In the genomic region with DNA sequence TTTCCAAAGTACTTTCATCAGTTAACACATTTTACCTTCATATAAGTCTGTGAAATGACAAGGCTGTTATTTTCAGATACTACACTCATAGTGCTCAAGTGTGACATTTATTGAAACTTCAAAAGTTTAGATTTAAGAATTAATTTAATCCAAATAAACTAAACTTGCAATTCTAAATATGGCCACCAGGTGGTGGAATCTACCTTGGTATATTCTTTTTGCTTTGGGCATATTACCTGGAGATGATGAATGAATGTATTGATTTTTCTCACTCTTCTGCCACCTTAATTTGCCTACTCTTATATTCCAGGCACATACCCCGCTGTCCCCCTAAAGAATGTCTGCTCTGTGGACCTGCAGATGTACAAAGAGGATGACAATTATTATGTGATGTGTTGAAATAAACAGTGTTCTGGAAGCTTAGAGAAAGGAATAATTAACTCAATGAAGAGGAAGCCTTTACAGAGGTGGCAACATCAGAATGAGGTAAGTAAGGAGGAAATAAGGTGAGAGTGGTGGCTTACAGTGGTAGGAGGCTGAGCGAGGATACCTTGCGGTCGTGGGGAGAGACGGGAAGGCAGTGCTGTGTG, we compare ENCODE assay signal across 9 cellular contexts.
A peak's percentile ranks its signal among the peaks of the same experiment; 100 is the strongest.
DNase-seq lines count a peak whose midpoint lies in the region; ATAC-seq, FAIRE-seq and TF ChIP-seq lines count a peak whose summit lies in the region.
"Had no signal": no experiment of that assay in that cellular context is flagged by ENCODE, and none has a peak within 500 bp of the region (broad histone marks: within the 10 kb centered on the region; RNA-seq: fewer than 3 reads in every experiment).

No MANE protein-coding gene starts in this region.

- H3K9ac ChIP-seq in MM.1S (ENCODE audit: low read length) = no peak overlapping the region
- H3K9ac ChIP-seq in kidney (ENCODE audit: low read length in 2 of 2) = no peak overlapping the region

- H3K4me1 ChIP-seq in MM.1S (ENCODE audit: low read length) (no peaks in the 10 kb centered on the region), kidney (ENCODE audit: control insufficient read depth in 1 of 2, insufficient read depth in 1 of 2, low read depth in 1 of 2, low read length in 2 of 2) (no peaks in the 10 kb centered on the region)

- TF ChIP-seq CTCF in MM.1S (IDR thresholded peaks at IDR 0.05; ENCODE audit: low read length) (peak; percentile 75), activated B cell treated with CpG ODN at 0.5 μM for 24 hours (IDR thresholded peaks at IDR 0.05) (peak; percentile 68), kidney (IDR thresholded peaks at IDR 0.05; ENCODE audit: borderline replicate concordance, extremely low read depth, insufficient read depth) (peak; percentile 62)

- H3K79me2 ChIP-seq in MM.1S (ENCODE audit: low read length) = no peaks in the 10 kb centered on the region

- H3K27ac ChIP-seq in MM.1S (ENCODE audit: low read length) = no peak overlapping the region
- H3K27ac ChIP-seq in kidney (ENCODE audit: low read depth in 2 of 2, low read length in 2 of 2) = no peak overlapping the region
- H3K27ac ChIP-seq: SK-N-MC had no signal

- no peak overlapping the region for H3K4me2 ChIP-seq in MM.1S (ENCODE audit: low read depth, low read length)

- H3K4me3 ChIP-seq in MM.1S (ENCODE audit: low read length) (no peak overlapping the region), kidney (ENCODE audit: low read length in 2 of 2) (no peak overlapping the region)
- H3K4me3 ChIP-seq: SK-N-MC had no signal

- H3K4me3 Mint-ChIP-seq in activated B cell treated with CpG ODN at 0.5 μM for 24 hours = no peak overlapping the region
- no peak overlapping the region for H3K4me3 Mint-ChIP-seq in activated T-helper 2 cell treated with anti-CD3 and anti-CD28 coated beads, Interferon-gamma antibody, Interleukin-2, Interleukin-4, amounts not matched to agents 10 μg/mL and 5 μg/mL and 100 μg/mL, durations not matched to agents 14 hours and 24 hours and 36 hours (ENCODE audit: low read depth)

- H3K27me3 ChIP-seq in MM.1S (replicated peaks; ENCODE audit: insufficient read depth, low read length) = no peaks in the 10 kb centered on the region

- peak; percentile 90 for FAIRE-seq in kidney (lab: Jason Lieb, UNC)

- H3K36me3 ChIP-seq in MM.1S (replicated peaks; ENCODE audit: insufficient read depth, low read length) = no peaks in the 10 kb centered on the region
- H3K36me3 ChIP-seq in kidney (ENCODE audit: control insufficient read depth in 1 of 2, insufficient read depth in 2 of 2, low read length in 2 of 2) = no peaks in the 10 kb centered on the region

- H3K4me1 Mint-ChIP-seq in activated B cell treated with CpG ODN at 0.5 μM for 24 hours = no peaks in the 10 kb centered on the region
- no peaks in the 10 kb centered on the region for H3K4me1 Mint-ChIP-seq in activated T-helper 2 cell treated with anti-CD3 and anti-CD28 coated beads, Interferon-gamma antibody, Interleukin-2, Interleukin-4, amounts not matched to agents 10 μg/mL and 5 μg/mL and 100 μg/mL, durations not matched to agents 14 hours and 24 hours and 36 hours (ENCODE audit: low read depth)

- POLR2A ChIA-PET in activated B cell treated with CpG ODN at 0.5 μM for 24 hours (lab: Charles Lee) = no interaction called here

- no peak for ATAC-seq in activated B cell treated with CpG ODN at 0.5 μM for 24 hours (ENCODE audit: low read depth)
- ATAC-seq in HG03045 (IDR thresholded peaks at IDR 0.05; ENCODE audit: unreplicated experiment) = no peak
- no peak for ATAC-seq in GM18858 (IDR thresholded peaks at IDR 0.05; ENCODE audit: unreplicated experiment)

- H4K20me1 ChIP-seq in MM.1S (ENCODE audit: insufficient read depth, low read length) = no peaks in the 10 kb centered on the region

- H3F3A ChIP-seq in MM.1S (ENCODE audit: insufficient read depth, low read length) = no peaks in the 10 kb centered on the region

- H3K27ac Mint-ChIP-seq in activated B cell treated with CpG ODN at 0.5 μM for 24 hours = no peak overlapping the region
- no peak overlapping the region for H3K27ac Mint-ChIP-seq in activated T-helper 2 cell treated with anti-CD3 and anti-CD28 coated beads, Interferon-gamma antibody, Interleukin-2, Interleukin-4, amounts not matched to agents 10 μg/mL and 5 μg/mL and 100 μg/mL, durations not matched to agents 14 hours and 24 hours and 36 hours

- DNase-seq in ELR (ENCODE audit: low read depth) = peak; percentile 54
- DNase-seq in MM.1S = peak; percentile 55
- DNase-seq in activated B cell treated with CpG ODN at 0.5 μM for 24 hours = no peak
- no peak for DNase-seq in kidney
- no peak for DNase-seq in activated T-helper 2 cell treated with anti-CD3 and anti-CD28 coated beads, Interferon-gamma antibody, Interleukin-2, Interleukin-4, amounts not matched to agents 10 μg/mL and 5 μg/mL and 100 μg/mL, durations not matched to agents 14 hours and 24 hours and 36 hours (ENCODE audit: low spot score)
- no peak for DNase-seq in stimulated activated naive CD4-positive, alpha-beta T cell treated with Interleukin-2 at 50 U/mL for 16 hours (lab: John Stamatoyannopoulos, UW)

- intact Hi-C loops in activated B cell treated with CpG ODN at 0.5 μM for 24 hours (cut with micrococcal nuclease) = loop anchor here (1.0 kb wide), 1 partner anchor 152 kb away; no protein-coding TSS in a partner anchor
- intact Hi-C loops in kidney (cut with DNase I) = loop anchor here (2.0 kb wide), 1 partner anchor 151 kb away; no protein-coding TSS in a partner anchor
- intact Hi-C loops in activated T-helper 2 cell treated with anti-CD3 and anti-CD28 coated beads, Interferon-gamma antibody, Interleukin-2, Interleukin-4, amounts not matched to agents 10 μg/mL and 5 μg/mL and 100 μg/mL, durations not matched to agents 14 hours and 24 hours and 36 hours (cut with micrococcal nuclease) = loop anchor here (5.0 to 10.0 kb wide), 2 partner anchors 99 to 151 kb away; no protein-coding TSS in a partner anchor

- H3K36me3 Mint-ChIP-seq in activated B cell treated with CpG ODN at 0.5 μM for 24 hours (ENCODE audit: low read depth) = no peaks in the 10 kb centered on the region
- H3K36me3 Mint-ChIP-seq in activated T-helper 2 cell treated with anti-CD3 and anti-CD28 coated beads, Interferon-gamma antibody, Interleukin-2, Interleukin-4, amounts not matched to agents 10 μg/mL and 5 μg/mL and 100 μg/mL, durations not matched to agents 14 hours and 24 hours and 36 hours (ENCODE audit: low read depth) = no peaks in the 10 kb centered on the region

- H3K9me3 ChIP-seq in MM.1S (replicated peaks; ENCODE audit: insufficient read depth, low read length) (no peaks in the 10 kb centered on the region), kidney (ENCODE audit: control insufficient read depth in 1 of 2, low read length in 2 of 2) (peaks cover 0 to 11% of the 10 kb centered on the region in 2 donors)

- H2AFZ ChIP-seq in MM.1S (ENCODE audit: low read length) = no peak overlapping the region

- H3K27me3 Mint-ChIP-seq in activated B cell treated with CpG ODN at 0.5 μM for 24 hours = no peaks in the 10 kb centered on the region
- H3K27me3 Mint-ChIP-seq in activated T-helper 2 cell treated with anti-CD3 and anti-CD28 coated beads, Interferon-gamma antibody, Interleukin-2, Interleukin-4, amounts not matched to agents 10 μg/mL and 5 μg/mL and 100 μg/mL, durations not matched to agents 14 hours and 24 hours and 36 hours (ENCODE audit: low read depth) = peaks cover 2% of the 10 kb centered on the region

- CTCF ChIA-PET in activated B cell treated with CpG ODN at 0.5 μM for 24 hours (lab: Charles Lee) = interaction anchor here (0.8 to 1.7 kb wide), 3 partner anchors 16 to 152 kb away, joined by 3 to 4 read pairs (median 3); no protein-coding TSS in a partner anchor

- no peaks in the 10 kb centered on the region for H3K9me2 ChIP-seq in MM.1S (replicated peaks; ENCODE audit: insufficient read depth, low read length)

- no peaks in the 10 kb centered on the region for H3K9me3 Mint-ChIP-seq in activated B cell treated with CpG ODN at 0.5 μM for 24 hours
- H3K9me3 Mint-ChIP-seq in activated T-helper 2 cell treated with anti-CD3 and anti-CD28 coated beads, Interferon-gamma antibody, Interleukin-2, Interleukin-4, amounts not matched to agents 10 μg/mL and 5 μg/mL and 100 μg/mL, durations not matched to agents 14 hours and 24 hours and 36 hours = no peaks in the 10 kb centered on the region

Comparison
In these comparisons a context has a peak if more than half of its experiments do, and no peak if none do; other contexts are left out.
1. DNase-seq: peak in ELR (single experiment) and MM.1S (single experiment); none in activated B cell treated with CpG ODN at 0.5 μM for 24 hours (single experiment), kidney (single experiment), activated T-helper 2 cell treated with anti-CD3 and anti-CD28 coated beads, Interferon-gamma antibody, Interleukin-2, Interleukin-4, amounts not matched to agents 10 μg/mL and 5 μg/mL and 100 μg/mL, durations not matched to agents 14 hours and 24 hours and 36 hours (single experiment) and stimulated activated naive CD4-positive, alpha-beta T cell treated with Interleukin-2 at 50 U/mL for 16 hours (single experiment).
2. Peak in every context shown above with its lines, with median percentiles within 50 percentile points of each other: CTCF ChIP-seq.